39 cellular contexts compared by ENCODE assay signal in the genomic region with DNA sequence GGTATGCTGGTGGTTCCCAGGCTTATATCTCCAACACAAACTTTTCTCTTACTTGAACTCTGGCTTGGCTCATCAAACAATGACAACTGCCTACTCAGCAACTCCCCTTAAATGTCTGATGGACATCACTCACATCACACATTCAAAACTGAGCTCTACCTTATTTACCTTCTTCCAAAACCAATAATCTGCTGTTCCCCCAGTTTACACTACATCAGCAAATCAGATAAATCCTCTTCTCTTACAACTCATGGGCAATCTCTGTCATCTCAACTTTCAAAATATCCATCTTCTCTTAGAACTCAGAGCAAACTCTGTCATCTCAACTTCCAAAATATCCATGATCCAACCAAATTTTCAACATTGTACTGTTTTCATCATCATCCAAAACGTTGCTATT.
"Had no signal": no experiment of that assay in that cellular context is flagged by ENCODE, and none has a peak within 500 bp of the region (broad histone marks: within the 10 kb centered on the region; RNA-seq: fewer than 3 reads in every experiment).

No MANE protein-coding gene starts in this region.

- H3K4me1 ChIP-seq: adrenal gland, ascending aorta, body of pancreas, breast epithelium had no signal

- H3K27me3 ChIP-seq: adrenal gland, ascending aorta, body of pancreas, brain microvascular endothelial cell, breast epithelium, cardiac muscle cell had no signal

- H3K4me3 Mint-ChIP-seq: activated naive CD4-positive, alpha-beta T cell treated with anti-CD3 and anti-CD28 coated beads for 36 hours; activated naive CD4-positive, alpha-beta T cell treated with anti-CD3 and anti-CD28 coated beads, Interleukin-2, amount 10 ng/mL, durations not matched to agents 7 days and 5 days; activated naive CD4-positive, alpha-beta T cell treated with anti-CD3 and anti-CD28 coated beads, Interleukin-2, amount 50 U/mL, for 24 hours; activated naive CD8-positive, alpha-beta T cell; activated naive CD8-positive, alpha-beta T cell treated with anti-CD3 and anti-CD28 coated beads for 36 hours; activated naive CD8-positive, alpha-beta T cell treated with anti-CD3 and anti-CD28 coated beads, Interleukin-2, amount 10 ng/mL, durations not matched to agents 7 days and 5 days; activated naive CD8-positive, alpha-beta T cell treated with anti-CD3 and anti-CD28 coated beads, Interleukin-2, amount 50 U/mL, for 24 hours; activated T-cell treated with anti-CD3 and anti-CD28 coated beads, Interleukin-2, amount 50 U/mL, for 24 hours; activated T-cell treated with anti-CD3 and anti-CD28 coated beads, Interleukin-2, amount 50 U/mL, for 4 hours; activated T-cell treated with anti-CD3 and anti-CD28 coated beads, Interleukin-2, amount 50 U/mL, for 72 hours; activated T-helper 1 cell treated with anti-CD3 and anti-CD28 coated beads, Interleukin-12 subunit alpha, Interleukin-12 subunit beta, Interleukin-2, Interleukin-4 antibody, amounts not matched to agents 30 ng/mL and 10 ng/mL and 1 ng/mL, durations not matched to agents 14 hours and 24 hours and 36 hours; activated T-helper 17 cell treated with anti-CD3 and anti-CD28 coated beads, Interleukin-2, amount 50 U/mL, for 72 hours; brain; central memory CD8-positive, alpha-beta T cell had no signal

- H3K27me3 Mint-ChIP-seq: activated naive CD4-positive, alpha-beta T cell treated with anti-CD3 and anti-CD28 coated beads, Interleukin-2, amount 10 ng/mL, durations not matched to agents 7 days and 5 days; activated naive CD4-positive, alpha-beta T cell treated with anti-CD3 and anti-CD28 coated beads, Interleukin-2, amount 50 U/mL, for 24 hours; activated naive CD8-positive, alpha-beta T cell; activated naive CD8-positive, alpha-beta T cell treated with anti-CD3 and anti-CD28 coated beads for 36 hours; activated naive CD8-positive, alpha-beta T cell treated with anti-CD3 and anti-CD28 coated beads, Interleukin-2, amount 10 ng/mL, durations not matched to agents 7 days and 5 days; activated naive CD8-positive, alpha-beta T cell treated with anti-CD3 and anti-CD28 coated beads, Interleukin-2, amount 50 U/mL, for 24 hours; activated T-cell treated with anti-CD3 and anti-CD28 coated beads, Interleukin-2, amount 50 U/mL, for 24 hours; activated T-helper 17 cell treated with anti-CD3 and anti-CD28 coated beads, Interleukin-2, amount 50 U/mL, for 72 hours; brain; central memory CD8-positive, alpha-beta T cell had no signal

- H3K9me3 ChIP-seq: adrenal gland, ascending aorta, body of pancreas, breast epithelium had no signal

- FAIRE-seq: astrocyte, bronchial epithelial cell had no signal

- H3K36me3 ChIP-seq: adrenal gland, ascending aorta, brain microvascular endothelial cell, breast epithelium, cardiac muscle cell had no signal

- H3K4me1 Mint-ChIP-seq: activated naive CD4-positive, alpha-beta T cell treated with anti-CD3 and anti-CD28 coated beads, Interleukin-2, amount 10 ng/mL, durations not matched to agents 7 days and 5 days; activated naive CD4-positive, alpha-beta T cell treated with anti-CD3 and anti-CD28 coated beads, Interleukin-2, amount 50 U/mL, for 24 hours; activated naive CD8-positive, alpha-beta T cell treated with anti-CD3 and anti-CD28 coated beads for 36 hours; activated naive CD8-positive, alpha-beta T cell treated with anti-CD3 and anti-CD28 coated beads, Interleukin-2, amount 10 ng/mL, durations not matched to agents 7 days and 5 days; activated naive CD8-positive, alpha-beta T cell treated with anti-CD3 and anti-CD28 coated beads, Interleukin-2, amount 50 U/mL, for 24 hours; activated T-helper 17 cell treated with anti-CD3 and anti-CD28 coated beads, Interleukin-2, amount 50 U/mL, for 72 hours; brain; central memory CD8-positive, alpha-beta T cell had no signal

- H3K36me3 Mint-ChIP-seq: activated naive CD4-positive, alpha-beta T cell treated with anti-CD3 and anti-CD28 coated beads, Interleukin-2, amount 10 ng/mL, durations not matched to agents 7 days and 5 days; activated naive CD4-positive, alpha-beta T cell treated with anti-CD3 and anti-CD28 coated beads, Interleukin-2, amount 50 U/mL, for 24 hours; activated naive CD4-positive, alpha-beta T cell treated with anti-CD3 and anti-CD28 coated beads, Interleukin-2, amount 50 U/mL, for 72 hours; activated naive CD8-positive, alpha-beta T cell; activated naive CD8-positive, alpha-beta T cell treated with anti-CD3 and anti-CD28 coated beads for 36 hours; activated naive CD8-positive, alpha-beta T cell treated with anti-CD3 and anti-CD28 coated beads, Interleukin-2, amount 10 ng/mL, durations not matched to agents 7 days and 5 days; brain had no signal

- ATAC-seq: activated naive CD4-positive, alpha-beta T cell treated with anti-CD3 and anti-CD28 coated beads, Interleukin-2, amount 50 U/mL, for 72 hours; activated naive CD8-positive, alpha-beta T cell treated with anti-CD3 and anti-CD28 coated beads, Interleukin-2, amount 50 U/mL, for 24 hours; activated T-cell treated with anti-CD3 and anti-CD28 coated beads, Interleukin-2, amount 50 U/mL, for 4 hours; activated T-cell treated with anti-CD3 and anti-CD28 coated beads, Interleukin-2, amount 50 U/mL, for 72 hours; activated T-helper 17 cell treated with anti-CD3 and anti-CD28 coated beads, Interleukin-2, amount 50 U/mL, for 72 hours; body of pancreas had no signal

- H3K9me3 Mint-ChIP-seq: activated naive CD4-positive, alpha-beta T cell treated with anti-CD3 and anti-CD28 coated beads, Interleukin-2, amount 10 ng/mL, durations not matched to agents 7 days and 5 days; activated naive CD4-positive, alpha-beta T cell treated with anti-CD3 and anti-CD28 coated beads, Interleukin-2, amount 50 U/mL, for 24 hours; brain; central memory CD8-positive, alpha-beta T cell had no signal

- H3K27ac Mint-ChIP-seq: activated naive CD4-positive, alpha-beta T cell treated with anti-CD3 and anti-CD28 coated beads for 36 hours; activated naive CD4-positive, alpha-beta T cell treated with anti-CD3 and anti-CD28 coated beads, Interleukin-2, amount 10 ng/mL, durations not matched to agents 7 days and 5 days; activated naive CD4-positive, alpha-beta T cell treated with anti-CD3 and anti-CD28 coated beads, Interleukin-2, amount 50 U/mL, for 24 hours; activated naive CD4-positive, alpha-beta T cell treated with anti-CD3 and anti-CD28 coated beads, Interleukin-2, amount 50 U/mL, for 72 hours; activated naive CD8-positive, alpha-beta T cell; activated naive CD8-positive, alpha-beta T cell treated with anti-CD3 and anti-CD28 coated beads for 36 hours; activated naive CD8-positive, alpha-beta T cell treated with anti-CD3 and anti-CD28 coated beads, Interleukin-2, amount 10 ng/mL, durations not matched to agents 7 days and 5 days; activated naive CD8-positive, alpha-beta T cell treated with anti-CD3 and anti-CD28 coated beads, Interleukin-2, amount 50 U/mL, for 24 hours; activated T-cell treated with anti-CD3 and anti-CD28 coated beads, Interleukin-2, amount 50 U/mL, for 24 hours; activated T-cell treated with anti-CD3 and anti-CD28 coated beads, Interleukin-2, amount 50 U/mL, for 72 hours; activated T-helper 1 cell treated with anti-CD3 and anti-CD28 coated beads, Interleukin-12 subunit alpha, Interleukin-12 subunit beta, Interleukin-2, Interleukin-4 antibody, amounts not matched to agents 30 ng/mL and 10 ng/mL and 1 ng/mL, durations not matched to agents 14 hours and 24 hours and 36 hours; activated T-helper 17 cell treated with anti-CD3 and anti-CD28 coated beads, Interleukin-2, amount 50 U/mL, for 72 hours; activated T-helper 2 cell treated with anti-CD3 and anti-CD28 coated beads, Interferon-gamma antibody, Interleukin-2, Interleukin-4, amounts not matched to agents 10 μg/mL and 5 μg/mL and 100 μg/mL, durations not matched to agents 14 hours and 24 hours and 36 hours; brain had no signal

- H3K27ac ChIP-seq: adrenal gland, ascending aorta, body of pancreas, brain microvascular endothelial cell, breast epithelium, cardiac muscle cell had no signal

- H3K4me3 ChIP-seq: adrenal gland, ascending aorta, body of pancreas, breast epithelium, cardiac muscle cell had no signal

- DNase-seq: activated effector memory CD4-positive, alpha-beta T cell treated with anti-CD3 and anti-CD28 coated beads, Interleukin-2, amount 50 U/mL, for 16 hours; activated effector memory CD4-positive, alpha-beta T cell treated with Interleukin-2 at 50 U/mL for 16 hours; activated gamma-delta T cell; activated gamma-delta T cell treated with Interleukin-2 at 50 U/mL for 16 hours; activated naive CD4-positive, alpha-beta T cell; activated naive CD4-positive, alpha-beta T cell treated with anti-CD3 and anti-CD28 coated beads for 36 hours; activated naive CD4-positive, alpha-beta T cell treated with anti-CD3 and anti-CD28 coated beads, Interleukin-2, amount 10 ng/mL, durations not matched to agents 7 days and 5 days; activated naive CD4-positive, alpha-beta T cell treated with anti-CD3 and anti-CD28 coated beads, Interleukin-2, amount 50 U/mL, for 16 hours; activated naive CD4-positive, alpha-beta T cell treated with Interleukin-2 at 50 U/mL for 16 hours; activated naive CD8-positive, alpha-beta T cell treated with anti-CD3 and anti-CD28 coated beads for 36 hours; activated naive CD8-positive, alpha-beta T cell treated with anti-CD3 and anti-CD28 coated beads, Interleukin-2, amount 10 ng/mL, durations not matched to agents 7 days and 5 days; activated naive CD8-positive, alpha-beta T cell treated with anti-CD3 and anti-CD28 coated beads, Interleukin-2, amount 50 U/mL, for 24 hours; activated T-cell treated with anti-CD3 and anti-CD28 coated beads, Interleukin-2, amount 50 U/mL, for 24 hours; activated T-cell treated with anti-CD3 and anti-CD28 coated beads, Interleukin-2, amount 50 U/mL, for 4 hours; activated T-cell treated with anti-CD3 and anti-CD28 coated beads, Interleukin-2, amount 50 U/mL, for 48 hours; activated T-cell treated with anti-CD3 and anti-CD28 coated beads, Interleukin-2, amount 50 U/mL, for 72 hours; adrenal gland; amniotic stem cell; amygdala; anterior cingulate cortex; aorta; body of pancreas; brain microvascular endothelial cell; caudate nucleus; central memory CD4-positive, alpha-beta T cell; cerebellar nuclear complex had no signal
